8 cellular contexts compared by ENCODE assay signal in the genomic region with DNA sequence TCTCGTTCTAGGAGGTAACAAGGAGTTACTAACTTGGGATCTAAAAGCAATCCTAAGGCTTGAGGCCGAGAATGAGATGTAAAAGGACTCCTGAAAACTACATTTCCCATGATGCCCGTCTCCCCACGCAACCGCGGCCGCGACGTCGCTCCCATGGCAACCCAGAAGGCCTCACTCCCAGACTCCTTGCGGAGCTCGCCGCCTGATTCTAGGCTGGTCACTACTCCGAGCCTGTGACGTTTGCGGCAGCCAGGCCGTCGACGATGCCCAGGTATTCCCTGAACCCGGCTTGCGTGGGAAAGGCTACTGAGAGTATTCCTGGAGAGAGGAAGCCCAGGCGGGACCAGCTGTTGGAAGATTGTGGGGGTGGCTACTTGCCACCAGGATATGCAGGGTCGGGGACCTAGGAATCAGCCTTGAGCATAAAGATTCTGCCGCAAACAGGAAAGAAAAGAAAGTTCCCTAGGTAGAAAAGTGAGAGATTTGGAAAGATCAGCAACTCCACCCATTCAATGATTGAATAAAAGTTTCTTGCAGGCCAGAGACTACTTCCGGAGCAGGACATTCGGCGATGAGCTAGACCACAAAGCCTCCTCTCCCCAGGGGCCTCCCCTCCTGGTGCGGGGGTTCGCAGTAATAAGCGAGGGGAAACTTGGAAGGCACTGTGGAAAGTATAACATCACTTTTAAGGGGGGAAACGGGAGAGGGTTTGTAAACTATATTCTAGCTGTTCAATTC. TPM values are rescaled to one million over a fixed set of nuclear protein-coding genes. Genes with fewer than 3 reads are reported as not detected.
DNase-seq lines count a peak whose midpoint lies in the region; ATAC-seq and TF ChIP-seq lines count a peak whose summit lies in the region.

A gene (plus strand): TSS at position 164 of the 738 bp plus-strand sequence. CDS start 100 bp downstream, at position 264.

- H3K27me3 Mint-ChIP-seq in central memory CD8-positive, alpha-beta T cell = no peaks in the 10 kb centered on the region

- H3K27ac ChIP-seq in AG04450 (ENCODE audit: low read depth, low read length) = peak within 1 kb of the TSS; percentile 72

- ATAC-seq in GM18909 (IDR thresholded peaks at IDR 0.05; ENCODE audit: poor library complexity, unreplicated experiment) = peak; percentile 99
- ATAC-seq in HG03175 (IDR thresholded peaks at IDR 0.05; ENCODE audit: unreplicated experiment) = peak; percentile 99
- ATAC-seq in central memory CD8-positive, alpha-beta T cell (replicated peaks; ENCODE audit: extremely low read depth, poor library complexity, severe bottlenecking) = peak; percentile 92

- H3K4me1 Mint-ChIP-seq in central memory CD8-positive, alpha-beta T cell = peaks cover 18% of the 10 kb centered on the region

- H3K4me3 ChIP-seq in AG04450 (ENCODE audit: low read depth, low read length) = peak within 1 kb of the TSS; percentile 80

- H3K27ac Mint-ChIP-seq in central memory CD8-positive, alpha-beta T cell (ENCODE audit: low read depth) = peak within 1 kb of the TSS; percentile 94

- H3K9me3 ChIP-seq in AG04450 (ENCODE audit: control insufficient read depth, insufficient read depth, low read length) = no peaks in the 10 kb centered on the region

- CTCF ChIA-PET in AG04450 (lab: Charles Lee) = no interaction called here

- no peaks in the 10 kb centered on the region for H3K27me3 ChIP-seq in AG04450 (ENCODE audit: control insufficient read depth, insufficient read depth, low read length)

- no peak for TF ChIP-seq CTCF in AG04450 (IDR thresholded peaks at IDR 0.05; ENCODE audit: low read depth, low read length)

- peak; percentile 62 for DNase-seq in AG04450 (ENCODE audit: low read depth, low spot score)
- peak; percentile 92 for DNase-seq in NCI-H226
- peak; percentile 44 for DNase-seq in activated CD4-positive, CD25-positive, alpha-beta regulatory T cell treated with anti-CD3 and anti-CD28 coated beads, Interleukin-2, amount 50 U/mL, for 16 hours (ENCODE audit: low read depth, low spot score)
- DNase-seq in central memory CD8-positive, alpha-beta T cell (ENCODE audit: low spot score in 2 of 2) = peak; percentile 39 to 53
- peak; percentile 92 for DNase-seq in iris pigment epithelial cell (ENCODE audit: low read depth)
- DNase-seq in stimulated activated CD4-positive, alpha-beta T cell treated with anti-CD3 and anti-CD28 coated beads, Interleukin-12 subunit alpha, Interleukin-12 subunit beta, amount 100 ng/mL, for 4 hours = peak; percentile 75

- H3K4me3 Mint-ChIP-seq in central memory CD8-positive, alpha-beta T cell = peak within 1 kb of the TSS; percentile 98

- H3K36me3 Mint-ChIP-seq in central memory CD8-positive, alpha-beta T cell (ENCODE audit: insufficient read depth) = peaks cover 2% of the 10 kb centered on the region

- no peaks in the 10 kb centered on the region for H3K9me3 Mint-ChIP-seq in central memory CD8-positive, alpha-beta T cell

- POLR2A ChIA-PET in AG04450 (lab: Yijun Ruan, JAX) = interaction anchor here (1.0 kb wide), 1 partner anchor 9 kb away, joined by 3 read pairs; no protein-coding TSS in a partner anchor

RNA-seq across cellular contexts. Expression of the gene that starts here (rescaled TPM):
- polyA plus RNA-seq in AG04450 (2011; rRNA removed) = 17.7 and 23.3 TPM in 2 replicates
- polyA minus RNA-seq in AG04450 (2011; rRNA and poly(A)+ RNA removed) = 4.2 and 7.4 TPM in 2 replicates

Comparison
In these comparisons a context has a peak if more than half of its experiments do, and no peak if none do; other contexts are left out.
1. Peak in every context shown above with its lines: DNase-seq, ATAC-seq, H3K4me3 ChIP-seq and H3K27ac ChIP-seq.